In genomic region chr21:37231247-37231645, GRCh38 we compare ENCODE assay signal across 1 cellular context.
TF ChIP-seq lines count a peak whose summit lies in the region.

No MANE protein-coding gene starts in this region.

TF ChIP-seq in HepG2, 621 proteins besides CTCF, POLR2A, EP300 and RAD21:
- TF ChIP-seq RFXANK (CRISPR knock-in tag; IDR thresholded peaks at IDR 0.05) (no peak), MAFF (IDR thresholded peaks at IDR 0.05; ENCODE audit: low read depth, low read length) (peak; percentile 97), MAFK (conservative IDR thresholded peaks at IDR 0.05 in 1 of 2, IDR thresholded peaks at IDR 0.05 in 1 of 2; ENCODE audit: low read length in 2 of 2) (peak; percentile 97 to 98)
